1 cellular context compared by ENCODE assay signal in the genomic region with DNA sequence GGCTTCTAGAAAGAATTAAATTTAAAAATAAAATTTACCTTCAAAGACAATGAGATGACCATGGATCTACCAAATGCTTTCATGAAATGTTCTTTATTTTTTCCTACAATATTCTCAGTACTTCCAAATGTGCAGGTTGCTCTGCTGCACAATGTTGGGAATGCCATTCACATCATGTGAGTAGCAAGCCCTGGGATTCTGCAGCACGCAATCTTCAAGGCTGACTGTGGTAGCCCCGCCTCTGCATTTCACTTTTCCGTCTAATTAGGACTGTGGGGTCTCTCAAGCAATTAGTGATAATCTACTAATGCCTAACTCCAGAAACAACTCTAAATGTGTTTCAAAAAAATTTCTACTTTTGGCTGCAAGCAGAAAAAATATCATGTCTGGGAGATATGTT.
TF ChIP-seq lines count a peak whose summit lies in the region.

No MANE protein-coding gene starts in this region.

TF ChIP-seq in IMR-90, 13 proteins besides CTCF, POLR2A, EP300 and RAD21:
- TF ChIP-seq FOS (IDR thresholded peaks at IDR 0.05; ENCODE audit: low read depth, low read length) = no peak
- TF ChIP-seq RCOR1 (IDR thresholded peaks at IDR 0.05; ENCODE audit: insufficient replicate concordance, low read length) = no peak
- TF ChIP-seq RFX5 (IDR thresholded peaks at IDR 0.05; ENCODE audit: low read depth, low read length) = no peak
- TF ChIP-seq MAZ (IDR thresholded peaks at IDR 0.05; ENCODE audit: borderline replicate concordance, low read depth, low read length) = no peak
- TF ChIP-seq MXI1 (IDR thresholded peaks at IDR 0.05; ENCODE audit: borderline replicate concordance, low read depth, low read length) = no peak
- no peak for TF ChIP-seq NFE2L2 (IDR thresholded peaks at IDR 0.05; ENCODE audit: low read depth, low read length)
- TF ChIP-seq CEBPB (IDR thresholded peaks at IDR 0.05; ENCODE audit: low read depth, low read length) = no peak
- no peak for TF ChIP-seq CHD1 (IDR thresholded peaks at IDR 0.05; ENCODE audit: low read depth, low read length)
- TF ChIP-seq MAFK (IDR thresholded peaks at IDR 0.05; ENCODE audit: low read depth, low read length) = no peak
- TF ChIP-seq BHLHE40 (IDR thresholded peaks at IDR 0.05; ENCODE audit: low read depth, low read length) = no peak
